In genomic region chr20:33828326-33828834, GRCh38 we compare ENCODE assay signal across 1 cellular context.
TF ChIP-seq lines count a peak whose summit lies in the region.

No MANE protein-coding gene starts in this region.

TF ChIP-seq in GM23338, 12 proteins besides CTCF, POLR2A, EP300 and RAD21 (continued from another document):
- no peak for TF ChIP-seq ZNF462 (CRISPR knock-in tag; IDR thresholded peaks at IDR 0.05)
- TF ChIP-seq CREB1 (CRISPR knock-in tag; IDR thresholded peaks at IDR 0.05; ENCODE audit: low read depth) = no peak
- no peak for TF ChIP-seq EZH2 (IDR thresholded peaks at IDR 0.05; ENCODE audit: low read depth, unreplicated experiment)
